Comparison of ENCODE assay signal across 8 cellular contexts in the genomic region with DNA sequence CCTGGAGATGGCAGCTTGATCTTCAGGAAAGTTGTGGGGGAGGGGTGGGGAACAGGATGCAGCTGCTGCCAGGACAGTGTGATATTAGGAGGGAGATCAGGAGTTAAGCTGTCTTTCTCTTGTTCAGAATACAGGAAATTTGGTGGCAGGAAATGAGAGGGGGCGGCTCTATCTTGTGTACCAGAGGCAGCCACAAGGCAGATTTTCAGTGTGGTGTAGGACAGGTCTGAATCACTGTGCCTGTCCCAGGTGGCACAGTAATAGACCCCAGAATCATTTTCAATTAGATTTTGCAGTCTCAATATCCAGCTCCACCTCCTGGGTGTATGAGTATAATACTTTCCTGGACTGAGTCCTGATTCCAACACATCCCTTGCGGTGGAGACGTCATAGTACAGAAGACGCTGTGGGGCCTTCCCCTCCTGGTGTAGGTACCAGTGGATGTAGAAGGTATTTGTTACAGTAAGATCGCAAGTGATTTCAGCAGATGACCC.
DNase-seq lines count a peak whose midpoint lies in the region; ATAC-seq and TF ChIP-seq lines count a peak whose summit lies in the region.
"Not testable (repeated sequence)": the region's sequence is repeated elsewhere in the genome, so short reads cannot be mapped to it uniquely, and the experiment has no call there.

No MANE protein-coding gene starts in this region.

- H3K23ac ChIP-seq in mesendoderm (ENCODE audit: low read length) = not testable (repeated sequence)

- H3K4me1 Mint-ChIP-seq in T-helper 1 cell treated with Interleukin-12 subunit alpha and Interleukin-12 subunit beta and Interleukin-4 antibody, amounts not matched to agents 30 μg/mL and 1 μg/mL, for 36 hours (ENCODE audit: low read depth) = peaks cover 25% of the 10 kb centered on the region
- H3K4me1 Mint-ChIP-seq in activated T-cell treated with anti-CD3 and anti-CD28 coated beads, Interleukin-2, amount 50 U/mL, for 4 hours (ENCODE audit: low read depth) = peaks cover 81% of the 10 kb centered on the region
- H3K4me1 Mint-ChIP-seq in dendritic cell treated with granulocyte-macrophage colony-stimulating factor and Interleukin-4, amounts not matched to agents 40 ng/mL and 50 ng/mL, for 4 days (ENCODE audit: low read depth) = peaks cover 58% of the 10 kb centered on the region

- H3K27me3 Mint-ChIP-seq in T-helper 1 cell treated with Interleukin-12 subunit alpha and Interleukin-12 subunit beta and Interleukin-4 antibody, amounts not matched to agents 30 μg/mL and 1 μg/mL, for 36 hours (ENCODE audit: low read depth); activated T-cell treated with anti-CD3 and anti-CD28 coated beads, Interleukin-2, amount 50 U/mL, for 4 hours (ENCODE audit: low read depth); dendritic cell treated with granulocyte-macrophage colony-stimulating factor and Interleukin-4, amounts not matched to agents 40 ng/mL and 50 ng/mL, for 4 days: not testable (repeated sequence)

- no CpG with 5 or more reads among the region's 5 CpGs for WGBS in mesendoderm (ENCODE audit: extremely low coverage, insufficient coverage, low lambda C conversion rate)

- ATAC-seq in GM21367 (IDR thresholded peaks at IDR 0.05; ENCODE audit: unreplicated experiment) = peak; percentile 24
- peak; percentile 48 to 55 for ATAC-seq in activated T-cell treated with anti-CD3 and anti-CD28 coated beads, Interleukin-2, amount 50 U/mL, for 4 hours

- not testable (repeated sequence) for H2BK15ac ChIP-seq in mesendoderm (replicated peaks; ENCODE audit: low read depth)

- not testable (repeated sequence) for H2AK5ac ChIP-seq in mesendoderm (ENCODE audit: low read length)

- not testable (repeated sequence) for H3K9me3 Mint-ChIP-seq in T-helper 1 cell treated with Interleukin-12 subunit alpha and Interleukin-12 subunit beta and Interleukin-4 antibody, amounts not matched to agents 30 μg/mL and 1 μg/mL, for 36 hours; activated T-cell treated with anti-CD3 and anti-CD28 coated beads, Interleukin-2, amount 50 U/mL, for 4 hours; dendritic cell treated with granulocyte-macrophage colony-stimulating factor and Interleukin-4, amounts not matched to agents 40 ng/mL and 50 ng/mL, for 4 days

- not testable (repeated sequence) for H2BK5ac ChIP-seq in mesendoderm (ENCODE audit: low read length)

- H2AFZ ChIP-seq in KMS-11 (ENCODE audit: low read depth) = peak overlapping the region; percentile 38

- H3K4ac ChIP-seq in mesendoderm (ENCODE audit: low read depth, low read length) = not testable (repeated sequence)

- not testable (repeated sequence) for H4K8ac ChIP-seq in mesendoderm (ENCODE audit: low read depth, low read length)

- peak; percentile 16 for DNase-seq in DMS 273 (lab: John Stamatoyannopoulos, UW; ENCODE audit: unreplicated experiment)
- peak; percentile 19 for DNase-seq in activated T-cell treated with anti-CD3 and anti-CD28 coated beads, Interleukin-2, amount 50 U/mL, for 4 hours
- peak; percentile 58 for DNase-seq in mesendoderm
- DNase-seq in stimulated activated naive CD4-positive, alpha-beta T cell (lab: John Stamatoyannopoulos, UW) = peak in 4 of 6 experiments; percentile 14 to 36 (median 20)

- intact Hi-C loops in dendritic cell treated with granulocyte-macrophage colony-stimulating factor and Interleukin-4, amounts not matched to agents 40 ng/mL and 50 ng/mL, for 4 days (cut with micrococcal nuclease) = not testable (repeated sequence)

- not testable (repeated sequence) for H3K79me1 ChIP-seq in mesendoderm (ENCODE audit: low read length)

- peak overlapping the region; percentile 49 for H3K27ac ChIP-seq in KMS-11
- H3K27ac ChIP-seq in mesendoderm (ENCODE audit: low read depth, low read length) = not testable (repeated sequence)

- H3K4me2 ChIP-seq in KMS-11 = peak overlapping the region; percentile 99
- H3K4me2 ChIP-seq in mesendoderm (ENCODE audit: low read length) = not testable (repeated sequence)

- not testable (repeated sequence) for H3K27me3 ChIP-seq in KMS-11 (ENCODE audit: insufficient read depth, low read depth); mesendoderm (ENCODE audit: insufficient read depth, low read length, poor library complexity)

- H3K4me3 Mint-ChIP-seq in T-helper 1 cell treated with Interleukin-12 subunit alpha and Interleukin-12 subunit beta and Interleukin-4 antibody, amounts not matched to agents 30 μg/mL and 1 μg/mL, for 36 hours = peak overlapping the region; percentile 83
- peak overlapping the region; percentile 90 for H3K4me3 Mint-ChIP-seq in activated T-cell treated with anti-CD3 and anti-CD28 coated beads, Interleukin-2, amount 50 U/mL, for 4 hours
- peak overlapping the region; percentile 66 for H3K4me3 Mint-ChIP-seq in dendritic cell treated with granulocyte-macrophage colony-stimulating factor and Interleukin-4, amounts not matched to agents 40 ng/mL and 50 ng/mL, for 4 days

- H3K18ac ChIP-seq in mesendoderm (ENCODE audit: low read length) = not testable (repeated sequence)

- not testable (repeated sequence) for H3K36me3 ChIP-seq in KMS-11 (ENCODE audit: insufficient read depth); mesendoderm (ENCODE audit: control insufficient read depth, insufficient read depth, low read length)

- not testable (repeated sequence) for H4K5ac ChIP-seq in mesendoderm (ENCODE audit: low read length)

- H3K56ac ChIP-seq in mesendoderm (ENCODE audit: low read length) = not testable (repeated sequence)

- H3K36me3 Mint-ChIP-seq in T-helper 1 cell treated with Interleukin-12 subunit alpha and Interleukin-12 subunit beta and Interleukin-4 antibody, amounts not matched to agents 30 μg/mL and 1 μg/mL, for 36 hours (ENCODE audit: low read depth); activated T-cell treated with anti-CD3 and anti-CD28 coated beads, Interleukin-2, amount 50 U/mL, for 4 hours (ENCODE audit: insufficient read depth): not testable (repeated sequence)
- peaks cover 25% of the 10 kb centered on the region for H3K36me3 Mint-ChIP-seq in dendritic cell treated with granulocyte-macrophage colony-stimulating factor and Interleukin-4, amounts not matched to agents 40 ng/mL and 50 ng/mL, for 4 days (ENCODE audit: low read depth)

- H4K20me1 ChIP-seq in KMS-11 (ENCODE audit: insufficient read depth) = not testable (repeated sequence)

- not testable (repeated sequence) for TF ChIP-seq CTCF in KMS-11 (conservative IDR thresholded peaks at IDR 0.05; ENCODE audit: low read depth, low read length)

- H3K79me2 ChIP-seq in KMS-11 (ENCODE audit: insufficient read depth, low read depth) = peaks cover 31% of the 10 kb centered on the region
- H3K79me2 ChIP-seq in mesendoderm (ENCODE audit: control insufficient read depth, insufficient read depth, low read length) = not testable (repeated sequence)

- H3K9ac ChIP-seq in KMS-11 = peak overlapping the region; percentile 38; the same call in 1 of the 2 replicates
- not testable (repeated sequence) for H3K9ac ChIP-seq in mesendoderm (ENCODE audit: low read length)

- peaks cover 69% of the 10 kb centered on the region for H3K4me1 ChIP-seq in KMS-11 (ENCODE audit: low read depth, poor library complexity, severe bottlenecking)
- H3K4me1 ChIP-seq in mesendoderm (ENCODE audit: control insufficient read depth, low read depth, low read length) = not testable (repeated sequence)

- H3K27ac Mint-ChIP-seq in T-helper 1 cell treated with Interleukin-12 subunit alpha and Interleukin-12 subunit beta and Interleukin-4 antibody, amounts not matched to agents 30 μg/mL and 1 μg/mL, for 36 hours = peak overlapping the region; percentile 95
- H3K27ac Mint-ChIP-seq in dendritic cell treated with granulocyte-macrophage colony-stimulating factor and Interleukin-4, amounts not matched to agents 40 ng/mL and 50 ng/mL, for 4 days = peak overlapping the region; percentile 87

- H2BK120ac ChIP-seq in mesendoderm (ENCODE audit: low read depth, low read length) = not testable (repeated sequence)

- H3K4me3 ChIP-seq in KMS-11 (IDR thresholded peaks at IDR 0.05; ENCODE audit: insufficient read depth, low read depth, low read length); mesendoderm (ENCODE audit: low read length): not testable (repeated sequence)
